In genomic region chr12:66169221-66170170, GRCh38 we compare ENCODE assay signal across 8 cellular contexts. TPM values are rescaled to one million over a fixed set of nuclear protein-coding genes. Genes with fewer than 3 reads are reported as not detected.
A peak's percentile ranks its signal among the peaks of the same experiment; 100 is the strongest.
DNase-seq lines count a peak whose midpoint lies in the region; ATAC-seq and TF ChIP-seq lines count a peak whose summit lies in the region.

A gene with protein sequence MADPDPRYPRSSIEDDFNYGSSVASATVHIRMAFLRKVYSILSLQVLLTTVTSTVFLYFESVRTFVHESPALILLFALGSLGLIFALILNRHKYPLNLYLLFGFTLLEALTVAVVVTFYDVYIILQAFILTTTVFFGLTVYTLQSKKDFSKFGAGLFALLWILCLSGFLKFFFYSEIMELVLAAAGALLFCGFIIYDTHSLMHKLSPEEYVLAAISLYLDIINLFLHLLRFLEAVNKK (minus strand): TSS chr12:66169996. CDS start chr12:66169951, 45 bp downstream.

- peak within 1 kb of the TSS; percentile 69 for H3K4me3 ChIP-seq in fibroblast of mammary gland (ENCODE audit: control insufficient read depth, low read depth, low read length)

- H3K27ac Mint-ChIP-seq in natural killer cell: peak within 1 kb of the TSS; percentile 98 to 99

- peak; percentile 54 for TF ChIP-seq CTCF in LNCAP (IDR thresholded peaks at IDR 0.05)
- peak; percentile 33 for TF ChIP-seq CTCF in fibroblast of mammary gland (conservative IDR thresholded peaks at IDR 0.05; ENCODE audit: control insufficient read depth, insufficient read depth, low read depth, low read length)
- no peak for TF ChIP-seq CTCF in natural killer cell (IDR thresholded peaks at IDR 0.05)

- intact Hi-C loops in natural killer cell (cut with micrococcal nuclease): loop anchor here (2.0 kb wide), 4 partner anchors 19 to 133 kb away; partner anchors contain the start of genes HELB, IRAK3 and LLPH

- H3K27me3 Mint-ChIP-seq in natural killer cell (ENCODE audit: low read depth in 2 of 2): no peaks in the 10 kb centered on the region

- peaks cover 0 to 2% of the 10 kb centered on the region in 2 donors for H3K9me3 Mint-ChIP-seq in natural killer cell

- DNase-seq in ELF-1 (ENCODE audit: low read depth, low spot score) (peak; percentile 94), GOT3 (lab: John Stamatoyannopoulos, UW) (peak; percentile 99), RPMI8226 (peak; percentile 94), fibroblast of mammary gland (ENCODE audit: low read depth) (peak; percentile 95), natural killer cell (peak; percentile 87)
- DNase-seq in activated T-helper 1 cell treated with anti-CD3 and anti-CD28 coated beads, Interleukin-2, amount 50 U/mL, for 16 hours (ENCODE audit: low read depth in 1 of 2, low spot score in 1 of 2): peak; percentile 69 to 75
- DNase-seq in stimulated activated naive CD4-positive, alpha-beta T cell treated with Interleukin-2 at 50 U/mL for 16 hours (lab: John Stamatoyannopoulos, UW): peak; percentile 85

- peaks cover 44 to 53% of the 10 kb centered on the region in 2 donors for H3K4me1 Mint-ChIP-seq in natural killer cell

- ATAC-seq in natural killer cell: peak; percentile 71 to 89 (median 77)

- peaks cover 4% of the 10 kb centered on the region for H3K36me3 Mint-ChIP-seq in natural killer cell

- peak within 1 kb of the TSS; percentile 98 for H3K4me3 Mint-ChIP-seq in natural killer cell

RNA-seq across cellular contexts. Expression of the gene that starts here (rescaled TPM):
- 10 to 100 TPM; 46.6 to 72.0 (median 63.2) TPM for total RNA-seq in natural killer cell

Comparison
In these comparisons a context has a peak if more than half of its experiments do, and no peak if none do; other contexts are left out.
1. Peak in every context shown above with its lines: DNase-seq, ATAC-seq and H3K4me3 ChIP-seq.